ENCODE assay signal across 1 cellular context in genomic region chr11:121326230-121326629, GRCh38.
TF ChIP-seq lines count a peak whose summit lies in the region.

No MANE protein-coding gene starts in this region.

TF ChIP-seq in GM23338, 12 proteins besides CTCF, POLR2A, EP300 and RAD21 (continued from another document):
- TF ChIP-seq ZNF462 (CRISPR knock-in tag; IDR thresholded peaks at IDR 0.05) (no peak), JUNB (IDR thresholded peaks at IDR 0.05; ENCODE audit: unreplicated experiment) (no peak), NANOG (IDR thresholded peaks at IDR 0.05; ENCODE audit: borderline replicate concordance) (no peak), ZNF331 (CRISPR knock-in tag; IDR thresholded peaks at IDR 0.05; ENCODE audit: low read depth) (no peak), POLR2AphosphoS5 (IDR thresholded peaks at IDR 0.05; ENCODE audit: low read depth) (no peak), CREB1 (CRISPR knock-in tag; IDR thresholded peaks at IDR 0.05; ENCODE audit: low read depth) (no peak), ETS1 (IDR thresholded peaks at IDR 0.05) (no peak)
- TF ChIP-seq, protein P1, sequence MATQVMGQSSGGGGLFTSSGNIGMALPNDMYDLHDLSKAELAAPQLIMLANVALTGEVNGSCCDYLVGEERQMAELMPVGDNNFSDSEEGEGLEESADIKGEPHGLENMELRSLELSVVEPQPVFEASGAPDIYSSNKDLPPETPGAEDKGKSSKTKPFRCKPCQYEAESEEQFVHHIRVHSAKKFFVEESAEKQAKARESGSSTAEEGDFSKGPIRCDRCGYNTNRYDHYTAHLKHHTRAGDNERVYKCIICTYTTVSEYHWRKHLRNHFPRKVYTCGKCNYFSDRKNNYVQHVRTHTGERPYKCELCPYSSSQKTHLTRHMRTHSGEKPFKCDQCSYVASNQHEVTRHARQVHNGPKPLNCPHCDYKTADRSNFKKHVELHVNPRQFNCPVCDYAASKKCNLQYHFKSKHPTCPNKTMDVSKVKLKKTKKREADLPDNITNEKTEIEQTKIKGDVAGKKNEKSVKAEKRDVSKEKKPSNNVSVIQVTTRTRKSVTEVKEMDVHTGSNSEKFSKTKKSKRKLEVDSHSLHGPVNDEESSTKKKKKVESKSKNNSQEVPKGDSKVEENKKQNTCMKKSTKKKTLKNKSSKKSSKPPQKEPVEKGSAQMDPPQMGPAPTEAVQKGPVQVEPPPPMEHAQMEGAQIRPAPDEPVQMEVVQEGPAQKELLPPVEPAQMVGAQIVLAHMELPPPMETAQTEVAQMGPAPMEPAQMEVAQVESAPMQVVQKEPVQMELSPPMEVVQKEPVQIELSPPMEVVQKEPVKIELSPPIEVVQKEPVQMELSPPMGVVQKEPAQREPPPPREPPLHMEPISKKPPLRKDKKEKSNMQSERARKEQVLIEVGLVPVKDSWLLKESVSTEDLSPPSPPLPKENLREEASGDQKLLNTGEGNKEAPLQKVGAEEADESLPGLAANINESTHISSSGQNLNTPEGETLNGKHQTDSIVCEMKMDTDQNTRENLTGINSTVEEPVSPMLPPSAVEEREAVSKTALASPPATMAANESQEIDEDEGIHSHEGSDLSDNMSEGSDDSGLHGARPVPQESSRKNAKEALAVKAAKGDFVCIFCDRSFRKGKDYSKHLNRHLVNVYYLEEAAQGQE (IDR thresholded peaks at IDR 0.05; ENCODE audit: unreplicated experiment) = no peak
